7 cellular contexts compared by ENCODE assay signal in genomic region chr1:87449348-87449963, GRCh38.
A peak's percentile ranks its signal among the peaks of the same experiment; 100 is the strongest.
DNase-seq lines count a peak whose midpoint lies in the region; ATAC-seq, FAIRE-seq and TF ChIP-seq lines count a peak whose summit lies in the region.

No MANE protein-coding gene starts in this region.

- H3K36me3 ChIP-seq in GM23248 (ENCODE audit: low read depth), result no peaks in the 10 kb centered on the region
- no peaks in the 10 kb centered on the region for H3K36me3 ChIP-seq in bronchial epithelial cell (ENCODE audit: control insufficient read depth, insufficient read depth, low read length)
- no peaks in the 10 kb centered on the region for H3K36me3 ChIP-seq in A673 (ENCODE audit: insufficient read depth, low read length, poor library complexity, severe bottlenecking)

- H3K27ac ChIP-seq in GM23248 (no peak overlapping the region), A673 (ENCODE audit: low read depth, low read length, poor library complexity, severe bottlenecking) (no peak overlapping the region)

- intact Hi-C loops in A673 (cut with micrococcal nuclease; ENCODE audit: unreplicated experiment), result no loop called here

- ATAC-seq in GM18861 (IDR thresholded peaks at IDR 0.05; ENCODE audit: unreplicated experiment), result peak; percentile 86

- H3K9me3 ChIP-seq in GM23248 (ENCODE audit: low read depth), result no peaks in the 10 kb centered on the region
- H3K9me3 ChIP-seq in A673 (ENCODE audit: low read depth, low read length, poor library complexity, severe bottlenecking), result peaks cover 2% of the 10 kb centered on the region

- H2AFZ ChIP-seq in GM23248, result no peak overlapping the region

- peak; percentile 13 for DNase-seq in GM23248
- peak; percentile 39 for DNase-seq in NCI-H1105 treated with DMSO at 0.1 percent for 48 hours (lab: John Stamatoyannopoulos, UW)
- DNase-seq in bronchial epithelial cell (ENCODE audit: low read depth), result peak; percentile 61
- peak; percentile 58 for DNase-seq in renal cortical epithelial cell (ENCODE audit: low read depth)
- DNase-seq in A673 (ENCODE audit: low spot score), result no peak
- no peak for DNase-seq in superior temporal gyrus (ENCODE audit: extremely low spot score)

- no peak overlapping the region for H3K4me2 ChIP-seq in GM23248 (ENCODE audit: unreplicated experiment)

- no peaks in the 10 kb centered on the region for H3K4me1 ChIP-seq in GM23248 (ENCODE audit: insufficient read depth)
- no peaks in the 10 kb centered on the region for H3K4me1 ChIP-seq in A673 (ENCODE audit: insufficient read depth, low read length, poor library complexity, severe bottlenecking)

- POLR2A ChIA-PET in A673 (lab: Charles Lee; ENCODE audit: low non-redundant PET), result no interaction called here

- no peaks in the 10 kb centered on the region for H4K20me1 ChIP-seq in GM23248 (ENCODE audit: insufficient read depth)

- H3F3A ChIP-seq in GM23248 (ENCODE audit: insufficient read depth), result no peaks in the 10 kb centered on the region

- H3K4me3 ChIP-seq in GM23248 (no peak overlapping the region), bronchial epithelial cell (ENCODE audit: low read depth, low read length) (no peak overlapping the region), A673 (ENCODE audit: low read depth, low read length, poor library complexity, severe bottlenecking) (no peak overlapping the region)

- no peak for TF ChIP-seq CTCF in bronchial epithelial cell (IDR thresholded peaks at IDR 0.05; ENCODE audit: insufficient read depth, low read length, severe bottlenecking)
- no peak for TF ChIP-seq CTCF in A673 (conservative IDR thresholded peaks at IDR 0.05; ENCODE audit: low read depth, low read length)

- 84 to 85% methylated on average over 7 of the region's 7 CpGs for WGBS in GM23248 (ENCODE audit: low coverage in 1 of 2, low lambda C conversion rate in 2 of 2, missing lambda C conversion rate in 2 of 2), 2 experiments

- no peak overlapping the region for H3K9ac ChIP-seq in GM23248

- CTCF ChIA-PET in A673 (lab: Charles Lee), result no interaction called here

- no peaks in the 10 kb centered on the region for H3K27me3 ChIP-seq in GM23248 (replicated peaks; ENCODE audit: insufficient read depth)
- no peaks in the 10 kb centered on the region for H3K27me3 ChIP-seq in bronchial epithelial cell (ENCODE audit: control insufficient read depth, insufficient read depth, low read length)
- no peaks in the 10 kb centered on the region for H3K27me3 ChIP-seq in A673 (replicated peaks; ENCODE audit: insufficient read depth, low read depth, low read length, poor library complexity)

- H3K9me2 ChIP-seq in GM23248 (ENCODE audit: insufficient read depth), result no peaks in the 10 kb centered on the region

- peak; percentile 50 for FAIRE-seq in bronchial epithelial cell (lab: Jason Lieb, UNC)

- H3K79me2 ChIP-seq in GM23248 (ENCODE audit: insufficient read depth), result no peaks in the 10 kb centered on the region

- in situ Hi-C loops in GM23248 (cut with MboI), result no loop called here

- BruUV-seq in A673 (replicated peaks; lab: Mats Ljungman, UMichigan), result no TSS peak

Comparison
In these comparisons a context has a peak if more than half of its experiments do, and no peak if none do; other contexts are left out.
1. DNase-seq: peak in GM23248 (single experiment), NCI-H1105 treated with DMSO at 0.1 percent for 48 hours (single experiment), bronchial epithelial cell (single experiment) and renal cortical epithelial cell (single experiment); none in A673 (single experiment) and superior temporal gyrus (single experiment).